8 cellular contexts compared by ENCODE assay signal in the genomic region with DNA sequence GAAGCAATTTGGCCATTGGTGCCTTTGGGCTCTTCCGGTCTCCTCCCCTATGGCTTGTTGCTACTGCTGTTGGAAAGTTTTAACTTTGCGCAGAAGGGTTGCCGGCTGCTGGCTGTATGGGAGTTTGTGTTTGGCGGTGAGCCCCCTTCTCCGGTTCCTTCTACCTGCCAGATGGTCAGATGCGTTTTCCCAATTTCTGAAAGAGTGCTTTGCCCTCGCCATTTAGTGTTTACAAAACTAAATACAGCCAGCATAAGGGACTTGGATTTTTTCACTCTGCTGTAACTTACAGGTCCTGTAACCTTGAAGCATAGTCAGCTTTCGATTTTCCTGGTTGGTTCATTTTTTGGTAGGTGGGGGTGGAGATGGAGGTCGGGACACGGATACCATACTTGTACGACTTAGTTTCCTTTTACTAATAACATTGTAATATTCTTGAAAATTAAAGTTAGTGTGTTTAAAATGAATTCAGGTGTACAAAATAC. TPM values are rescaled to one million over a fixed set of nuclear protein-coding genes. Genes with fewer than 3 reads are reported as not detected.
DNase-seq lines count a peak whose midpoint lies in the region; ATAC-seq and TF ChIP-seq lines count a peak whose summit lies in the region.

No MANE protein-coding gene starts in this region.

- DNase-seq in NCI-H1105 (lab: John Stamatoyannopoulos, UW) (peak; percentile 16), NCI-H1105 treated with DMSO at 0.1 percent for 48 hours (lab: John Stamatoyannopoulos, UW) (no peak), GM23338 (ENCODE audit: low spot score) (no peak), spleen (no peak), activated gamma-delta T cell treated with Interleukin-2 at 50 U/mL for 16 hours (no peak)

- H3K9ac ChIP-seq in KMS-11, result peak overlapping the region; percentile 77

- peaks cover 9% of the 10 kb centered on the region for H3K4me1 Mint-ChIP-seq in GM23338

- peak overlapping the region; percentile 95 for H3K4me3 Mint-ChIP-seq in GM23338

- TF ChIP-seq CTCF in GM23338 (conservative IDR thresholded peaks at IDR 0.05; ENCODE audit: low read depth in 2 of 2), result no peak
- TF ChIP-seq CTCF in KMS-11 (conservative IDR thresholded peaks at IDR 0.05; ENCODE audit: low read depth, low read length), result no peak
- no peak for TF ChIP-seq CTCF in spleen (IDR thresholded peaks at IDR 0.05 in 8 of 11, conservative IDR thresholded peaks at IDR 0.05 in 3 of 11)

- H3K27ac ChIP-seq in GM23338 (ENCODE audit: low read depth) (peak overlapping the region; percentile 97), KMS-11 (peak overlapping the region; percentile 82), angular gyrus (ENCODE audit: low read depth, low read length) (peak overlapping the region; percentile 93), spleen (peak overlapping the region; percentile 95 to 99 (median 98))

- ATAC-seq in GM23338, result peak; percentile 39

- H3K4me2 ChIP-seq in GM23338 (peak overlapping the region; percentile 88), KMS-11 (peak overlapping the region; percentile 89)

- no peaks in the 10 kb centered on the region for H3K27me3 ChIP-seq in GM23338 (ENCODE audit: insufficient read depth)
- no peaks in the 10 kb centered on the region for H3K27me3 ChIP-seq in KMS-11 (ENCODE audit: insufficient read depth, low read depth)
- no peaks in the 10 kb centered on the region for H3K27me3 ChIP-seq in spleen (replicated peaks in 1 of 7)

- 0 to 1% (median 1%) methylated on average over 11 of the region's 11 CpGs for WGBS in spleen, 5 donors

- H3K27me3 Mint-ChIP-seq in GM23338 (ENCODE audit: insufficient read depth, low read depth, poor library complexity), result peaks cover 4% of the 10 kb centered on the region

- TF ChIP-seq POLR2A in spleen (IDR thresholded peaks at IDR 0.05), result peak in 1 of 3 donors; percentile 18

- H3F3A ChIP-seq in GM23338 (replicated peaks; ENCODE audit: low read depth), result peaks cover 15% of the 10 kb centered on the region; the same call in 1 of the 2 replicates

- H3K4me1 ChIP-seq in GM23338 (ENCODE audit: insufficient read depth), result peaks cover 9% of the 10 kb centered on the region; the same call in 1 of the 2 replicates
- H3K4me1 ChIP-seq in KMS-11 (ENCODE audit: low read depth, poor library complexity, severe bottlenecking), result peaks cover 20% of the 10 kb centered on the region
- peaks cover 14 to 58% (median 52%) of the 10 kb centered on the region in 6 donors for H3K4me1 ChIP-seq in spleen

- peaks cover 22% of the 10 kb centered on the region for H4K20me1 ChIP-seq in GM23338 (replicated peaks; ENCODE audit: insufficient read depth)
- H4K20me1 ChIP-seq in KMS-11 (ENCODE audit: insufficient read depth), result peaks cover 6% of the 10 kb centered on the region; the same call in 1 of the 2 replicates

- no peaks in the 10 kb centered on the region for H3K36me3 ChIP-seq in GM23338 (ENCODE audit: insufficient read depth)
- H3K36me3 ChIP-seq in KMS-11 (ENCODE audit: insufficient read depth), result no peaks in the 10 kb centered on the region
- peaks cover 0 to 17% (median 0%) of the 10 kb centered on the region in 6 donors for H3K36me3 ChIP-seq in spleen

- H3K9me2 ChIP-seq in GM23338 (ENCODE audit: insufficient read depth), result no peaks in the 10 kb centered on the region

- intact Hi-C loops in spleen (cut with DNase I; ENCODE audit: low total_unique reads), result loop anchor here (10.0 kb wide), 1 partner anchor 61 kb away; a partner anchor contains a TSS

- H2AFZ ChIP-seq in GM23338, result peak overlapping the region; percentile 66; the same call in 1 of the 2 replicates
- H2AFZ ChIP-seq in KMS-11 (ENCODE audit: low read depth), result peak overlapping the region; percentile 93

- no peaks in the 10 kb centered on the region; the same call in 2 of the 3 replicates for H3K36me3 Mint-ChIP-seq in GM23338 (ENCODE audit: low read depth)

- H3K4me3 ChIP-seq in GM23338 (peak overlapping the region; percentile 75), KMS-11 (IDR thresholded peaks at IDR 0.05; ENCODE audit: insufficient read depth, low read depth, low read length) (peak overlapping the region; percentile 73), iPS-18c (ENCODE audit: insufficient read depth, low read depth, low read length) (peak overlapping the region; percentile 100), spleen (peak overlapping the region; percentile 55 to 89 (median 74))

- H3K79me2 ChIP-seq in GM23338 (replicated peaks; ENCODE audit: insufficient read depth), result peaks cover 52% of the 10 kb centered on the region
- peaks cover 51% of the 10 kb centered on the region for H3K79me2 ChIP-seq in KMS-11 (ENCODE audit: insufficient read depth, low read depth)

- no peaks in the 10 kb centered on the region for H3K9me3 ChIP-seq in iPS-18c (ENCODE audit: control insufficient read depth, insufficient read depth, low read length)
- H3K9me3 ChIP-seq in spleen, result no peaks in the 10 kb centered on the region

- H3K9me3 Mint-ChIP-seq in GM23338, result no peaks in the 10 kb centered on the region; the same call in 1 of the 3 replicates

- peak overlapping the region; percentile 99 for H3K27ac Mint-ChIP-seq in GM23338

TF ChIP-seq in GM23338, 12 proteins besides CTCF, POLR2A, EP300 and RAD21 (continues in another document):
- TF ChIP-seq POLR2AphosphoS5 (IDR thresholded peaks at IDR 0.05; ENCODE audit: low read depth), result no peak
- TF ChIP-seq, protein P1, sequence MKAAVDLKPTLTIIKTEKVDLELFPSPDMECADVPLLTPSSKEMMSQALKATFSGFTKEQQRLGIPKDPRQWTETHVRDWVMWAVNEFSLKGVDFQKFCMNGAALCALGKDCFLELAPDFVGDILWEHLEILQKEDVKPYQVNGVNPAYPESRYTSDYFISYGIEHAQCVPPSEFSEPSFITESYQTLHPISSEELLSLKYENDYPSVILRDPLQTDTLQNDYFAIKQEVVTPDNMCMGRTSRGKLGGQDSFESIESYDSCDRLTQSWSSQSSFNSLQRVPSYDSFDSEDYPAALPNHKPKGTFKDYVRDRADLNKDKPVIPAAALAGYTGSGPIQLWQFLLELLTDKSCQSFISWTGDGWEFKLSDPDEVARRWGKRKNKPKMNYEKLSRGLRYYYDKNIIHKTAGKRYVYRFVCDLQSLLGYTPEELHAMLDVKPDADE (IDR thresholded peaks at IDR 0.05), result 0 out of 2 replicates have a peak, but pooled peaks have one; percentile 44
- TF ChIP-seq CREB1 (CRISPR knock-in tag; IDR thresholded peaks at IDR 0.05; ENCODE audit: low read depth), result no peak

RNA-seq across cellular contexts. Expression of a gene that starts 0.6 kb away (rescaled TPM):
- 27.6 and 30.5 TPM in 2 replicates for total RNA-seq in GM23338 (2014; rRNA removed; shearing (Covaris generic))
- 23.2 and 26.1 TPM in 2 replicates for polyA plus RNA-seq in GM23338 (2016; fragmentation: Nextera tagmentation; extraction: Ambion mirVana)
- 10 to 100 TPM; 24.5 to 34.7 (median 30.1) TPM for total RNA-seq in spleen
- 10 to 100 TPM in 2 of 3 donors, 1 to 10 TPM in 1; 9.3 to 14.7 (median 11.5) TPM for polyA plus RNA-seq in spleen

RNA-seq across cellular contexts. Expression of a gene that starts 19.1 kb away (rescaled TPM):
- total RNA-seq in GM23338 (2014; rRNA removed; shearing (Covaris generic)), result 340 and 354 TPM in 2 replicates
- polyA plus RNA-seq in GM23338 (2016; fragmentation: Nextera tagmentation; extraction: Ambion mirVana) (181 and 238 TPM in 2 replicates), spleen (100 to 1,000 TPM; 256 to 327 (median 261) TPM)
- 1,000 to 10,000 TPM in 1 of 7 donors, 100 to 1,000 TPM in 6; 330 to 1,150 (median 357) TPM for total RNA-seq in spleen

RNA-seq across cellular contexts. Expression of a gene that starts 45.7 kb away (rescaled TPM):
- 870 and 880 TPM in 2 replicates for total RNA-seq in GM23338 (2014; rRNA removed; shearing (Covaris generic))
- polyA plus RNA-seq in GM23338 (2016; fragmentation: Nextera tagmentation; extraction: Ambion mirVana), result 944 and 1,188 TPM in 2 replicates
- 100 to 1,000 TPM in 4 of 7 donors, 10 to 100 TPM in 3; 75.2 to 202 (median 100) TPM for total RNA-seq in spleen
- polyA plus RNA-seq in spleen, result 100 to 1,000 TPM in 2 of 3 donors, 10 to 100 TPM in 1; 93.3 to 159 (median 143) TPM

RNA-seq across cellular contexts. Expression of a gene that starts 46.2 kb away (rescaled TPM):
- total RNA-seq in GM23338 (2014; rRNA removed; shearing (Covaris generic)), result 286 and 328 TPM in 2 replicates
- polyA plus RNA-seq in GM23338 (2016; fragmentation: Nextera tagmentation; extraction: Ambion mirVana) (1,493 and 1,529 TPM in 2 replicates), spleen (100 to 1,000 TPM in 2 of 3 donors, 10 to 100 TPM in 1; 97.8 to 138 (median 133) TPM)
- 10 to 100 TPM; 38.1 to 89.4 (median 46.4) TPM for total RNA-seq in spleen
